In genomic region chrX:70432936-70433847, GRCh38 we compare ENCODE assay signal across 8 cellular contexts. TPM values are rescaled to one million over a fixed set of nuclear protein-coding genes. Genes with fewer than 3 reads are reported as not detected.
DNase-seq lines count a peak whose midpoint lies in the region; ATAC-seq and TF ChIP-seq lines count a peak whose summit lies in the region.

No MANE protein-coding gene starts in this region.

- CTCF ChIA-PET in Panc1 (lab: Charles Lee), result interaction anchor here (0.5 to 1.5 kb wide), 6 partner anchors 19 to 300 kb away, joined by 3 to 5 read pairs (median 3); partner anchors contain the start of gene IGBP1

- peak overlapping the region; percentile 94 for H3K4me3 ChIP-seq in GM23248
- peak overlapping the region; percentile 75 to 93 for H3K4me3 ChIP-seq in Panc1 (ENCODE audit: low read depth in 2 of 2, low read length in 2 of 2)
- peak overlapping the region; percentile 81 for H3K4me3 ChIP-seq in epithelial cell of proximal tubule (ENCODE audit: low read depth, low read length)
- H3K4me3 ChIP-seq in gastrocnemius medialis, result peak overlapping the region; percentile 68 to 79 (median 70)

- no peaks in the 10 kb centered on the region for H3K79me2 ChIP-seq in GM23248 (ENCODE audit: insufficient read depth)

- TF ChIP-seq POLR2A in gastrocnemius medialis (IDR thresholded peaks at IDR 0.05), result no peak

- intact Hi-C loops in Panc1 (cut with micrococcal nuclease; ENCODE audit: unreplicated experiment), result no loop called here
- intact Hi-C loops in gastrocnemius medialis (cut with DNase I; ENCODE audit: low total_unique reads), result no loop called here

- H3K9me3 ChIP-seq in GM23248 (ENCODE audit: low read depth), result no peaks in the 10 kb centered on the region
- H3K9me3 ChIP-seq in Panc1 (ENCODE audit: control insufficient read depth, insufficient read depth, low read depth, low read length), result no peaks in the 10 kb centered on the region
- no peaks in the 10 kb centered on the region for H3K9me3 ChIP-seq in gastrocnemius medialis

- H3K4me1 ChIP-seq in GM23248 (ENCODE audit: insufficient read depth) (peaks cover 5% of the 10 kb centered on the region; the same call in 1 of the 2 replicates), Panc1 (ENCODE audit: control insufficient read depth, insufficient read depth, low read length) (peaks cover 7% of the 10 kb centered on the region), gastrocnemius medialis (peaks cover 0 to 8% of the 10 kb centered on the region in 2 donors)

- no peak; the same call in 1 of the 2 replicates for ATAC-seq in Panc1
- ATAC-seq in gastrocnemius medialis, result no peak
- no peak for ATAC-seq in GM21423 (IDR thresholded peaks at IDR 0.05; ENCODE audit: unreplicated experiment)

- H3K36me3 ChIP-seq in GM23248 (ENCODE audit: low read depth) (no peaks in the 10 kb centered on the region), Panc1 (ENCODE audit: control insufficient read depth, insufficient read depth, low read length) (no peaks in the 10 kb centered on the region), gastrocnemius medialis (no peaks in the 10 kb centered on the region)

- TF ChIP-seq CTCF in Panc1 (IDR thresholded peaks at IDR 0.05) (no peak), epithelial cell of proximal tubule (conservative IDR thresholded peaks at IDR 0.05; ENCODE audit: low read depth, low read length) (no peak), gastrocnemius medialis (IDR thresholded peaks at IDR 0.05 in 4 of 5, conservative IDR thresholded peaks at IDR 0.05 in 1 of 5) (no peak)

- peak overlapping the region; percentile 100 for H2AFZ ChIP-seq in GM23248

- H3K4me2 ChIP-seq in GM23248 (ENCODE audit: unreplicated experiment), result peak overlapping the region; percentile 95

- H3K9me2 ChIP-seq in GM23248 (ENCODE audit: insufficient read depth), result no peaks in the 10 kb centered on the region

- H3F3A ChIP-seq in GM23248 (ENCODE audit: insufficient read depth), result no peaks in the 10 kb centered on the region

- no peak overlapping the region for H3K27ac ChIP-seq in GM23248
- peak overlapping the region; percentile 61 for H3K27ac ChIP-seq in Panc1 (ENCODE audit: low read length)
- peak overlapping the region; percentile 83 to 91 (median 89) for H3K27ac ChIP-seq in gastrocnemius medialis

- no peaks in the 10 kb centered on the region for H3K27me3 ChIP-seq in GM23248 (replicated peaks; ENCODE audit: insufficient read depth)
- no peaks in the 10 kb centered on the region for H3K27me3 ChIP-seq in Panc1 (ENCODE audit: control insufficient read depth, insufficient read depth, low read length)
- H3K27me3 ChIP-seq in gastrocnemius medialis, result no peaks in the 10 kb centered on the region

- no TSS peak for BruUV-seq in Panc1 (replicated peaks; lab: Mats Ljungman, UMichigan)

- no peak for DNase-seq in GM23248
- no peak for DNase-seq in Panc1 (ENCODE audit: low read depth, low spot score)
- no peak for DNase-seq in epithelial cell of proximal tubule (ENCODE audit: low read depth)
- no peak for DNase-seq in gastrocnemius medialis
- no peak for DNase-seq in stimulated activated CD4-positive, alpha-beta T cell treated with anti-CD3 and anti-CD28 coated beads, Interleukin-2, amount 100 ng/mL, for 48 hours
- no peak for DNase-seq in NCI-H128 (lab: John Stamatoyannopoulos, UW; ENCODE audit: unreplicated experiment)
- DNase-seq in iPS-NIHi7 (ENCODE audit: extremely low spot score), result no peak

- whole genome bisulfite sequencing in GM23248 (ENCODE audit: low coverage in 1 of 2, low lambda C conversion rate in 2 of 2, missing lambda C conversion rate in 2 of 2), 2 experiments, result 75 to 81% methylated on average over 7 to 15 of the region's 15 CpGs

- POLR2A ChIA-PET in Panc1 (lab: Charles Lee), result no interaction called here

- H4K20me1 ChIP-seq in GM23248 (ENCODE audit: insufficient read depth), result no peaks in the 10 kb centered on the region

- H3K9ac ChIP-seq in GM23248, result no peak overlapping the region

- in situ Hi-C loops in GM23248 (cut with MboI), result no loop called here
- in situ Hi-C loops in Panc1 (cut with HindIII; ENCODE audit: low pct_unique_long_range_greater_than_20kb, low sequenced_read_pairs), result no loop called here
- in situ Hi-C loops in gastrocnemius medialis (cut with MboI; ENCODE audit: low sequenced_read_pairs in 4 of 4), result loop anchor here in 3 of 4 donors (25.0 kb wide), 1 partner anchor 296 kb away; the partner anchor contains the start of gene IGBP1 (in 3 of the 3)

RNA-seq across cellular contexts. Expression of gene GDPD2, which starts 10.1 kb away (rescaled TPM):
- total RNA-seq in GM23248 (2014; rRNA removed; shearing (Covaris generic)), result not detected in 2 replicates
- not detected in 2 replicates for polyA plus RNA-seq in GM23248 (2016; fragmentation: Nextera tagmentation; extraction: Ambion mirVana)
- 0.33 TPM for total RNA-seq in Panc1 (2021; ENCODE audit: unreplicated experiment)
- not detected for polyA plus RNA-seq in Panc1 (2012; ENCODE audit: insufficient read length)
- not detected in 2 replicates for total RNA-seq in epithelial cell of proximal tubule
- not detected for total RNA-seq in gastrocnemius medialis

RNA-seq across cellular contexts. Expression of gene DLG3, which starts 11.4 kb away (rescaled TPM):
- total RNA-seq in GM23248 (2014; rRNA removed; shearing (Covaris generic)), result 1.9 TPM in 2 replicates
- 1.2 and 1.7 TPM in 2 replicates for polyA plus RNA-seq in GM23248 (2016; fragmentation: Nextera tagmentation; extraction: Ambion mirVana)
- total RNA-seq in Panc1 (2021; ENCODE audit: unreplicated experiment) (3.0 TPM), epithelial cell of proximal tubule (28.8 and 31.6 TPM in 2 replicates), gastrocnemius medialis (1 to 10 TPM in 1 of 4 donors, under 1 TPM in 3; 0.20 to 3.4 (median 0.69) TPM)
- 3.5 TPM for polyA plus RNA-seq in Panc1 (2012; ENCODE audit: insufficient read length)

Comparison
In these comparisons a context has a peak if more than half of its experiments do, and no peak if none do; other contexts are left out.
1. in situ Hi-C loops: an anchor here in gastrocnemius medialis (25.0 kb wide); none called in GM23248 and Panc1.